ENCODE assay signal across 10 cellular contexts in the genomic region with DNA sequence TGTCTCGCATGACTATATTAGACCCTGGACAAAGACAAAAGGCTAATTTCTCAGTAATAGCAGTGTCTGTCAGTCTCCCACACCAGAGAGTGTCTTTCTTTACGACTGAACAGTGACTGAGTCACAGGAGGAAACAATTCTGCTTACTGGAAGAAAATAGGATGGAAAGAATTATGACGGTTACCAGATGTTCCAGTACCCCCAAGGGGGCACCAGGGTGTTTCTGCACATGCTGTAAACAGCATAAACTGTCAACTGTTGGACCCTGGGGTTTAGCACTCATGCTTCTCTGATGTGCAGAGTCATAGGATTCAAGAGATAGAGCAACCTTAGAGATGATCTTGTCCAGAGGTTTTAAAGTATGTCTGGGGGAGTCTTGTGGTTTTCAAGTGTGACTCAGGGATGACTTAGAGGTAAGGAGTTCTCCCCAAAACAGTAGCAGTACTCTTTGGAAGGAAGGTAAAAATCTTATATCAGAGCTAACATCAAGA.
DNase-seq lines count a peak whose midpoint lies in the region; ATAC-seq and TF ChIP-seq lines count a peak whose summit lies in the region.
"Had no signal": no experiment of that assay in that cellular context is flagged by ENCODE, and none has a peak within 500 bp of the region (broad histone marks: within the 10 kb centered on the region; RNA-seq: fewer than 3 reads in every experiment).

No MANE protein-coding gene starts in this region.

- intact Hi-C loops in stomach (cut with DNase I; ENCODE audit: low total_unique reads), result no loop called here

- H3K4me3 ChIP-seq in skin epidermis (no peak overlapping the region), stomach (no peak overlapping the region)

- TF ChIP-seq EP300 in stomach (IDR thresholded peaks at IDR 0.05), result no peak

- peak overlapping the region; percentile 2 for H3K27ac ChIP-seq in foreskin keratinocyte
- peak overlapping the region in 11 of 21 experiments; percentile 2 to 50 (median 42) for H3K27ac ChIP-seq in skin epidermis
- peak overlapping the region in 1 of 5 donors; percentile 31 for H3K27ac ChIP-seq in stomach
- H3K27ac ChIP-seq: neutrophil had no signal

- WGBS in stomach, 5 donors, result 16 to 61% (median 36%) methylated on average over 3 of the region's 3 CpGs

- H3K27me3 ChIP-seq in foreskin keratinocyte, result no peaks in the 10 kb centered on the region
- H3K27me3 ChIP-seq in stomach, result no peaks in the 10 kb centered on the region
- H3K27me3 ChIP-seq: neutrophil had no signal

- TF ChIP-seq CTCF in foreskin keratinocyte (conservative IDR thresholded peaks at IDR 0.05) (no peak), stomach (IDR thresholded peaks at IDR 0.05) (no peak)

- peak; percentile 98 for ATAC-seq in foreskin keratinocyte

- H3K4me1 ChIP-seq in foreskin keratinocyte (peaks cover 17% of the 10 kb centered on the region), stomach (no peaks in the 10 kb centered on the region)

- no peak for TF ChIP-seq POLR2A in stomach (IDR thresholded peaks at IDR 0.05)

- DNase-seq in HT1080 (ENCODE audit: low read depth) (peak; percentile 84), SK-N-DZ (ENCODE audit: low spot score) (peak; percentile 82), foreskin keratinocyte (peak; percentile 52 to 85), stomach (no peak), D341Med (ENCODE audit: low spot score) (no peak)
- DNase-seq in activated CD4-positive, alpha-beta T cell treated with anti-CD3 and anti-CD28 coated beads for 1 hour, result no peak
- DNase-seq: activated CD4-positive, alpha-beta memory T cell treated with anti-CD3 and anti-CD28 coated beads, Interleukin-2, amount 10 ng/mL, durations not matched to agents 7 days and 5 days; anterior cingulate cortex had no signal

- no peaks in the 10 kb centered on the region for H3K36me3 ChIP-seq in stomach
- H3K36me3 ChIP-seq: neutrophil had no signal

- H3K9me3 ChIP-seq in stomach, result no peaks in the 10 kb centered on the region
- H3K9me3 ChIP-seq: neutrophil had no signal

Comparison
In these comparisons a context has a peak if more than half of its experiments do, and no peak if none do; other contexts are left out.
1. DNase-seq: peak in HT1080 (single experiment), SK-N-DZ (single experiment) and foreskin keratinocyte (2 of 2); none in stomach (single experiment), activated CD4-positive, alpha-beta T cell treated with anti-CD3 and anti-CD28 coated beads for 1 hour (single experiment) and D341Med (single experiment).